11 cellular contexts compared by ENCODE assay signal in the genomic region with DNA sequence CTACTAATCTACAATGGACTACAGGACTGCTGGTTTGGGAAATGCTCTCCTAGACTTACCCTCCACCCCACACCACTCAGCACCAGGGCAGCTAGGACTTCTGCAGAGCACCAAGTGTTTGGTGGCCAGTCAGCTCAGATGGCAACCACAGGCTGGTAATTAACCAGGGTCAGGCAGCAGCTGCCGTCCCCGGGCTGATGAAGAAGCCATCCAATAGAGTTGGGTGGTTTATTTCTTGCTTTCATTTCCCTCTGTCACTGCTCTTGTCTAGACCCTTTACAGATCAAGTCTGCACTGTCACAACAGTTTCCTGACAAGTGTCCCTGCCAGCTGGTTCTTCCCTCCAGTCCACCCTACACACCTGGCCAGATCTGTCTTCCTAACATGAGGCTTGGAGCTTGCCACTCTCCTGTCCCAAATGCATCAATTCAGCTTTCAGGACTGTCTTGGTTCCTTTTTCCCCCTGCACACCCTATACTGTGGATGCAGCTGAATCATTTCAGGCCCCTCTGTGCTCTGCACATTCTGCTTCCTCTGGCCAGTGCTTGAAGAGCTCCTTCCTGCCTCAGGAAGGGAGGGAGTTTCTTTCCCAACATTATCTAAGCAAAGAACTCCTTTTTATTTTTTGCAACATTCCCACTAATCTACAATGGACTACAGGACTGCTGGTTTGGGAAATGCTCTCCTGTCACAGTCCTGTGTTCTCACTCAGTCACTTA. TPM values are rescaled to one million over a fixed set of nuclear protein-coding genes. Genes with fewer than 3 reads are reported as not detected.
A peak's percentile ranks its signal among the peaks of the same experiment; 100 is the strongest.
DNase-seq lines count a peak whose midpoint lies in the region; ATAC-seq and TF ChIP-seq lines count a peak whose summit lies in the region.
"Had no signal": no experiment of that assay in that cellular context is flagged by ENCODE, and none has a peak within 500 bp of the region (broad histone marks: within the 10 kb centered on the region; RNA-seq: fewer than 3 reads in every experiment).

No MANE protein-coding gene starts in this region.

- peak overlapping the region; percentile 39 for H3K27ac Mint-ChIP-seq in dendritic cell treated with granulocyte-macrophage colony-stimulating factor and Interleukin-4, amounts not matched to agents 40 ng/mL and 50 ng/mL, for 4 days
- H3K27ac Mint-ChIP-seq in activated T-cell treated with anti-CD3 and anti-CD28 coated beads, Interleukin-2, amount 50 U/mL, for 72 hours = no peak overlapping the region
- H3K27ac Mint-ChIP-seq: CD8-positive, alpha-beta memory T cell had no signal

- no peak overlapping the region for H3K4me3 Mint-ChIP-seq in dendritic cell treated with granulocyte-macrophage colony-stimulating factor and Interleukin-4, amounts not matched to agents 40 ng/mL and 50 ng/mL, for 4 days
- no peak overlapping the region for H3K4me3 Mint-ChIP-seq in activated T-cell treated with anti-CD3 and anti-CD28 coated beads, Interleukin-2, amount 50 U/mL, for 72 hours
- H3K4me3 Mint-ChIP-seq: CD8-positive, alpha-beta memory T cell had no signal

- no peak for TF ChIP-seq CTCF in GM06990 (IDR thresholded peaks at IDR 0.05; ENCODE audit: insufficient read depth, low read length, poor library complexity, severe bottlenecking)

- DNase-seq in GM06990 (ENCODE audit: extremely low read depth, insufficient read length) (peak; percentile 24), hepatic stellate cell (ENCODE audit: low spot score) (no peak), NCI-H1417 treated with DMSO at 0.1 percent for 48 hours (lab: John Stamatoyannopoulos, UW) (no peak), SHP77 treated with DMSO at 0.1 percent for 48 hours (lab: John Stamatoyannopoulos, UW) (no peak)
- DNase-seq in activated T-cell treated with anti-CD3 and anti-CD28 coated beads, Interleukin-2, amount 50 U/mL, for 72 hours = no peak
- DNase-seq: activated CD4-positive, alpha-beta T cell treated with anti-CD3 and anti-CD28 coated beads for 1 hour; CD8-positive, alpha-beta memory T cell; NCI-H774 had no signal

- H3K27me3 ChIP-seq in GM06990 (replicated peaks; ENCODE audit: control insufficient read depth, insufficient read depth, low read length) = no peaks in the 10 kb centered on the region

- H3K27me3 Mint-ChIP-seq in dendritic cell treated with granulocyte-macrophage colony-stimulating factor and Interleukin-4, amounts not matched to agents 40 ng/mL and 50 ng/mL, for 4 days = peaks cover 9% of the 10 kb centered on the region
- H3K27me3 Mint-ChIP-seq in activated T-cell treated with anti-CD3 and anti-CD28 coated beads, Interleukin-2, amount 50 U/mL, for 72 hours (ENCODE audit: low read depth) = peaks cover 70% of the 10 kb centered on the region

- intact Hi-C loops in dendritic cell treated with granulocyte-macrophage colony-stimulating factor and Interleukin-4, amounts not matched to agents 40 ng/mL and 50 ng/mL, for 4 days (cut with micrococcal nuclease) = no loop called here

- no peak overlapping the region for H3K4me3 ChIP-seq in GM06990 (replicated peaks; ENCODE audit: low read depth, low read length)

- no peaks in the 10 kb centered on the region for H3K36me3 ChIP-seq in GM06990 (ENCODE audit: control insufficient read depth, insufficient read depth, low read length)

- no peaks in the 10 kb centered on the region for H3K9me3 Mint-ChIP-seq in dendritic cell treated with granulocyte-macrophage colony-stimulating factor and Interleukin-4, amounts not matched to agents 40 ng/mL and 50 ng/mL, for 4 days
- H3K9me3 Mint-ChIP-seq in activated T-cell treated with anti-CD3 and anti-CD28 coated beads, Interleukin-2, amount 50 U/mL, for 72 hours = no peaks in the 10 kb centered on the region
- H3K9me3 Mint-ChIP-seq: CD8-positive, alpha-beta memory T cell had no signal

- H3K36me3 Mint-ChIP-seq in dendritic cell treated with granulocyte-macrophage colony-stimulating factor and Interleukin-4, amounts not matched to agents 40 ng/mL and 50 ng/mL, for 4 days (ENCODE audit: low read depth) = no peaks in the 10 kb centered on the region
- H3K36me3 Mint-ChIP-seq in activated T-cell treated with anti-CD3 and anti-CD28 coated beads, Interleukin-2, amount 50 U/mL, for 72 hours (ENCODE audit: insufficient read depth in 2 of 2) = no peaks in the 10 kb centered on the region

- H3K4me1 Mint-ChIP-seq in dendritic cell treated with granulocyte-macrophage colony-stimulating factor and Interleukin-4, amounts not matched to agents 40 ng/mL and 50 ng/mL, for 4 days (ENCODE audit: low read depth) = peaks cover 39% of the 10 kb centered on the region
- H3K4me1 Mint-ChIP-seq in activated T-cell treated with anti-CD3 and anti-CD28 coated beads, Interleukin-2, amount 50 U/mL, for 72 hours (ENCODE audit: low read depth) = peaks cover 26% of the 10 kb centered on the region
- H3K4me1 Mint-ChIP-seq: CD8-positive, alpha-beta memory T cell had no signal

- ATAC-seq in GM19372 (IDR thresholded peaks at IDR 0.05; ENCODE audit: low read depth, unreplicated experiment) (peak; percentile 55), HG03139 (IDR thresholded peaks at IDR 0.05; ENCODE audit: unreplicated experiment) (peak; percentile 77)
- no peak for ATAC-seq in activated T-cell treated with anti-CD3 and anti-CD28 coated beads, Interleukin-2, amount 50 U/mL, for 72 hours (replicated peaks in 1 of 2)

RNA-seq across cellular contexts. Expression of gene HSPA9, which starts 30.2 kb away (rescaled TPM):
- total RNA-seq in activated T-cell treated with anti-CD3 and anti-CD28 coated beads, Interleukin-2, amount 50 U/mL, for 72 hours = 100 to 1,000 TPM; 448 to 505 TPM

Comparison
In these comparisons a context has a peak if more than half of its experiments do, and no peak if none do; other contexts are left out.
1. ATAC-seq: peak in GM19372 (single experiment) and HG03139 (single experiment); none in activated T-cell treated with anti-CD3 and anti-CD28 coated beads, Interleukin-2, amount 50 U/mL, for 72 hours (0 of 2).